In the genomic region with DNA sequence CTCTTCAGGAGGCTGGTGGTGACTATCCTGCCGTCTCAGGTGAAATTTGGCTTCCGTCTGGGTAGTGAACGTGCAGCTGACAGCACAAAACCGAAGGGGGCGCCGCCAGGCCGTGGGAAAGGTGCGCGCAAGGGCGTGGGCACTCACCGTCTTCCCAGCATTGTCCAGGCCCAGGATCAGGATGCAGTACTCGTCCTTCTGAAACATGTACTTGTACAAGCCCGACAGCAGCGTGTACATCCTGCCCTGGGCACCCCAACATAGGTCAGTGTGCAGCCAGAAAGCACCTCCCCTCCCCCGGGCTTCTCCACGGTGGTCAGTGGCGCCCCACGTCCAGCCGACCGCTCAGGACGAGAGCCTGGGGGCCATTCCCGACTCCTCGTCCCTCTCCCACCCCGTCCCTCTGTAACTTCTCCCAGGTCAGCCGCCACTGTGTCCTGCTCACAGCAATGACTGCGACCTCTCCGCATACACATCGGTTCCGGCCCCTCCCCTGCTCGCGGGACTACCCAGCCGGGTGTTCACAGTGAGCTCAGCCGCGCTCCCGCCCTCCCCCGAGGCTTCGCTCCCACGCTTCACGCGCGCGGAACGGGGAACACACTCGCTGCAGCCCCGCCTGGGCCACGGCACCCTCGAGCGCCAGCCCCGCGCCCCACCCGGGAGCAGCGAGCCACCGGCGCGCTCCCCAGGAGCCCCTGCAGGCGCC, we compare ENCODE assay signal across 8 cellular contexts. TPM values are rescaled to one million over a fixed set of nuclear protein-coding genes. Genes with fewer than 3 reads are reported as not detected.
DNase-seq lines count a peak whose midpoint lies in the region; TF ChIP-seq lines count a peak whose summit lies in the region.

No MANE protein-coding gene starts in this region.

- no peak overlapping the region for H3K56ac ChIP-seq in H9 (ENCODE audit: insufficient read length, low read depth, low read length)

- no peak overlapping the region for H4K91ac ChIP-seq in H9 (ENCODE audit: insufficient read length, low read depth, low read length)

- H3K79me2 ChIP-seq in H9 (ENCODE audit: insufficient read depth, low read length), result peaks cover 11% of the 10 kb centered on the region; the same call in 1 of the 2 replicates

- H2BK12ac ChIP-seq in H9 (ENCODE audit: insufficient read length, low read depth, low read length), result no peak overlapping the region

- H3K4ac ChIP-seq in H9 (ENCODE audit: low read depth, low read length), result no peak overlapping the region

- no CpG with 5 or more reads among the region's 56 CpGs for WGBS in H9 (ENCODE audit: extremely low coverage, insufficient read length, low lambda C conversion rate)

- no peak overlapping the region for H2AK5ac ChIP-seq in H9 (ENCODE audit: insufficient read length, low read length)

- H3K4me1 Mint-ChIP-seq in H9, result peaks cover 8 to 16% of the 10 kb centered on the region in 2 experiments
- H3K4me1 Mint-ChIP-seq in mesothelial cell of epicardium, result peaks cover 15% of the 10 kb centered on the region

- in situ Hi-C loops in G401 (cut with HindIII; ENCODE audit: low sequenced_read_pairs), result no loop called here

- H3K9me3 Mint-ChIP-seq in H9, result no peaks in the 10 kb centered on the region
- peaks cover 1% of the 10 kb centered on the region for H3K9me3 Mint-ChIP-seq in mesothelial cell of epicardium

- H3K14ac ChIP-seq in H9 (ENCODE audit: insufficient read depth, low read length), result no peak overlapping the region; the same call in 1 of the 2 replicates

- H3K4me3 Mint-ChIP-seq in H9 (peak overlapping the region; percentile 89 to 91), mesothelial cell of epicardium (peak overlapping the region; percentile 83)

- no peak overlapping the region for H4K8ac ChIP-seq in H9 (replicated peaks; ENCODE audit: insufficient read length, low read depth, low read length)

- no peak overlapping the region for H2AFZ ChIP-seq in H9 (ENCODE audit: low read length)

- H2BK15ac ChIP-seq in H9 (ENCODE audit: low read depth, low read length), result no peak overlapping the region

- H3K9ac ChIP-seq in H9 (ENCODE audit: extremely low read depth, insufficient read length, low read length), result peak overlapping the region; percentile 34
- peak overlapping the region; percentile 81 to 95 (median 87) for H3K9ac ChIP-seq in subcutaneous abdominal adipose tissue (ENCODE audit: low read length in 5 of 5)

- H3K27ac ChIP-seq in H9 (ENCODE audit: insufficient read length, low read depth, low read length) (no peak overlapping the region), subcutaneous abdominal adipose tissue (ENCODE audit: low read depth, low read length) (peak overlapping the region; percentile 87)

- no peak overlapping the region for H3K18ac ChIP-seq in H9 (ENCODE audit: insufficient read length, low read depth, low read length)

- no peaks in the 10 kb centered on the region for H3K27me3 Mint-ChIP-seq in H9 (ENCODE audit: low read depth)
- no peaks in the 10 kb centered on the region for H3K27me3 Mint-ChIP-seq in mesothelial cell of epicardium (ENCODE audit: low read depth)

- peaks cover 42 to 57% (median 56%) of the 10 kb centered on the region in 3 experiments for H3K36me3 Mint-ChIP-seq in H9 (ENCODE audit: insufficient read depth in 1 of 3, low read depth in 3 of 3)
- H3K36me3 Mint-ChIP-seq in mesothelial cell of epicardium, result peaks cover 28% of the 10 kb centered on the region

- no peak overlapping the region for H2BK20ac ChIP-seq in H9 (ENCODE audit: low read depth, low read length, poor library complexity, severe bottlenecking)

- H3K79me1 ChIP-seq in H9 (ENCODE audit: insufficient read depth, low read depth, low read length, poor library complexity, severe bottlenecking), result peaks cover 4% of the 10 kb centered on the region

- H3K27me3 ChIP-seq in H9 (ENCODE audit: insufficient read depth, low read length), result no peaks in the 10 kb centered on the region
- peaks cover 0 to 2% (median 0%) of the 10 kb centered on the region in 5 donors for H3K27me3 ChIP-seq in subcutaneous abdominal adipose tissue (ENCODE audit: control insufficient read depth in 5 of 5, insufficient read depth in 4 of 5, low read length in 5 of 5)

- H4K20me1 ChIP-seq in H9 (ENCODE audit: control insufficient read depth, insufficient read depth, insufficient read length), result no peaks in the 10 kb centered on the region

- H2BK120ac ChIP-seq in H9 (ENCODE audit: low read depth, low read length, poor library complexity, severe bottlenecking), result no peak overlapping the region

- H3K27ac Mint-ChIP-seq in H9 (peak overlapping the region; percentile 63 to 81 (median 64); a peak in 4 of 7 replicates), mesothelial cell of epicardium (peak overlapping the region; percentile 91)

- peak overlapping the region; percentile 86 for H3K4me2 ChIP-seq in H9 (ENCODE audit: insufficient read depth, insufficient read length, low read length)

- H4K5ac ChIP-seq in H9 (ENCODE audit: insufficient read length, low read depth, low read length), result no peak overlapping the region

- H3K4me1 ChIP-seq in H9 (ENCODE audit: insufficient read depth, low read length) (no peaks in the 10 kb centered on the region), subcutaneous abdominal adipose tissue (ENCODE audit: control insufficient read depth in 5 of 5, insufficient read depth in 5 of 5, low read length in 5 of 5) (peaks cover 12 to 30% (median 26%) of the 10 kb centered on the region in 5 donors)

- H3T11ph ChIP-seq in H9 (ENCODE audit: low read length), result no peak overlapping the region

- DNase-seq in G401 (ENCODE audit: low spot score), result peak; percentile 27
- peak; percentile 48 for DNase-seq in H9
- peak; percentile 14 for DNase-seq in MV-4-11 (lab: John Stamatoyannopoulos, UW)
- DNase-seq in activated CD4-positive, alpha-beta T cell treated with anti-CD3 and anti-CD28 coated beads, Interleukin-2, amount 50 U/mL, for 1 hour, result peak; percentile 66
- peak; percentile 49 for DNase-seq in effector CD8-positive, alpha-beta T cell (lab: John Stamatoyannopoulos, UW)
- peak in 1 of 2 experiments; percentile 37 for DNase-seq in mesothelial cell of epicardium (ENCODE audit: low spot score in 2 of 2, unreplicated experiment in 2 of 2)
- DNase-seq in SKM-1 treated with dmso at 0.1 percent for 144 hours (lab: John Stamatoyannopoulos, UW; ENCODE audit: unreplicated experiment), result no peak

- H3K23me2 ChIP-seq in H9 (ENCODE audit: insufficient read length, low read depth, low read length, poor library complexity, severe bottlenecking), result peaks cover 12% of the 10 kb centered on the region

- TF ChIP-seq CTCF in H9 (conservative IDR thresholded peaks at IDR 0.05) (peak; percentile 58), mesothelial cell of epicardium (IDR thresholded peaks at IDR 0.05; ENCODE audit: unreplicated experiment) (no peak)

- peaks cover 3 to 56% (median 45%) of the 10 kb centered on the region in 5 donors for H3K36me3 ChIP-seq in subcutaneous abdominal adipose tissue (ENCODE audit: control insufficient read depth in 5 of 5, insufficient read depth in 5 of 5, low read length in 5 of 5)

- no peak overlapping the region for H3K23ac ChIP-seq in H9 (ENCODE audit: insufficient read length, low read depth, low read length)

- H2BK5ac ChIP-seq in H9 (ENCODE audit: insufficient read length, low read length), result no peak overlapping the region

- peak overlapping the region; percentile 73 to 87 (median 76) for H3K4me3 ChIP-seq in subcutaneous abdominal adipose tissue (ENCODE audit: low read depth in 1 of 5, low read length in 5 of 5)

- no peaks in the 10 kb centered on the region for H3K9me3 ChIP-seq in H9 (ENCODE audit: control insufficient read depth, low read depth, low read length)
- H3K9me3 ChIP-seq in subcutaneous abdominal adipose tissue (ENCODE audit: control insufficient read depth in 5 of 5, low read length in 5 of 5), result no peaks in the 10 kb centered on the region

RNA-seq across cellular contexts. Expression of gene ARFRP1, which starts 0.8 kb away (rescaled TPM):
- 33.0 and 36.7 TPM in 2 replicates for total RNA-seq in G401 (2014; rRNA removed; shearing (Covaris generic))
- total RNA-seq in H9 (2021), result 39.5 and 42.7 TPM in 2 replicates
- 45.3 to 47.2 TPM (median 46.1 TPM) in 3 replicates for total RNA-seq in mesothelial cell of epicardium

RNA-seq across cellular contexts. Expression of gene ZGPAT, which starts 0.8 kb away (rescaled TPM):
- 49.4 and 52.7 TPM in 2 replicates for total RNA-seq in G401 (2014; rRNA removed; shearing (Covaris generic))
- total RNA-seq in H9 (2021), result 25.5 and 27.6 TPM in 2 replicates
- 31.3 to 36.6 TPM (median 34.6 TPM) in 3 replicates for total RNA-seq in mesothelial cell of epicardium

RNA-seq across cellular contexts. Expression of gene TNFRSF6B, which starts 10.6 kb away (rescaled TPM):
- not detected in 2 replicates for total RNA-seq in G401 (2014; rRNA removed; shearing (Covaris generic))
- total RNA-seq in H9 (2021) (0.86 TPM in 1 of 2 replicates, not detected in the other), mesothelial cell of epicardium (1.6 TPM in 1 of 3 replicates, not detected in the others)

RNA-seq across cellular contexts. Expression of gene LIME1, which starts 29.5 kb away (rescaled TPM):
- total RNA-seq in G401 (2014; rRNA removed; shearing (Covaris generic)), result 12.6 and 15.1 TPM in 2 replicates
- total RNA-seq in H9 (2021) (12.8 and 13.5 TPM in 2 replicates), mesothelial cell of epicardium (13.8 to 18.4 TPM (median 16.5 TPM) in 3 replicates)

RNA-seq across cellular contexts. Expression of gene SLC2A4RG, which starts 32.6 kb away (rescaled TPM):
- total RNA-seq in G401 (2014; rRNA removed; shearing (Covaris generic)), result 71.8 and 118 TPM in 2 replicates
- 37.9 and 43.9 TPM in 2 replicates for total RNA-seq in H9 (2021)
- 114 to 122 TPM (median 122 TPM) in 3 replicates for total RNA-seq in mesothelial cell of epicardium
